Comparison of ENCODE assay signal across 1 cellular context in genomic region chr12:92259291-92259690, GRCh38.
A peak's percentile ranks its signal among the peaks of the same experiment; 100 is the strongest.
TF ChIP-seq lines count a peak whose summit lies in the region.

No MANE protein-coding gene starts in this region.

TF ChIP-seq in K562, 482 proteins besides CTCF, POLR2A, EP300 and RAD21:
- TF ChIP-seq USF2 (CRISPR knock-in tag; IDR thresholded peaks at IDR 0.05), result no peak
- TF ChIP-seq MEIS2 (IDR thresholded peaks at IDR 0.05; ENCODE audit: partially characterized antibody), result peak; percentile 71
- no peak for TF ChIP-seq STAT5A (IDR thresholded peaks at IDR 0.05; ENCODE audit: borderline replicate concordance, low read length)
- TF ChIP-seq MAFG (tag; conservative IDR thresholded peaks at IDR 0.05), result no peak
- TF ChIP-seq NR2F6 (CRISPR knock-in tag; IDR thresholded peaks at IDR 0.05), result no peak
- TF ChIP-seq ZNF316 (IDR thresholded peaks at IDR 0.05), result peak; percentile 36; the same call in 1 of the 2 replicates
- no peak for TF ChIP-seq ZNF592 (IDR thresholded peaks at IDR 0.05)
- TF ChIP-seq TCF7L2 (IDR thresholded peaks at IDR 0.05; ENCODE audit: low read depth, low read length), result no peak
- TF ChIP-seq C11orf30 (IDR thresholded peaks at IDR 0.05; ENCODE audit: low read depth), result 0 out of 2 replicates have a peak, but pooled peaks have one; percentile 8
- no peak for TF ChIP-seq PBX2 (CRISPR knock-in tag; IDR thresholded peaks at IDR 0.05; ENCODE audit: low read depth)
- peak; percentile 36; the same call in 1 of the 2 replicates for TF ChIP-seq PBX2 (tag; conservative IDR thresholded peaks at IDR 0.05; ENCODE audit: low read depth)
- peak; percentile 24 for TF ChIP-seq PKNOX1 (IDR thresholded peaks at IDR 0.05)
- no peak for TF ChIP-seq KLF13 (tag; IDR thresholded peaks at IDR 0.05; ENCODE audit: borderline replicate concordance, low read depth)
- TF ChIP-seq ETV1 (tag; conservative IDR thresholded peaks at IDR 0.05; ENCODE audit: low read depth), result 0 out of 2 replicates have a peak, but pooled peaks have one; percentile 10
